In the genomic region with DNA sequence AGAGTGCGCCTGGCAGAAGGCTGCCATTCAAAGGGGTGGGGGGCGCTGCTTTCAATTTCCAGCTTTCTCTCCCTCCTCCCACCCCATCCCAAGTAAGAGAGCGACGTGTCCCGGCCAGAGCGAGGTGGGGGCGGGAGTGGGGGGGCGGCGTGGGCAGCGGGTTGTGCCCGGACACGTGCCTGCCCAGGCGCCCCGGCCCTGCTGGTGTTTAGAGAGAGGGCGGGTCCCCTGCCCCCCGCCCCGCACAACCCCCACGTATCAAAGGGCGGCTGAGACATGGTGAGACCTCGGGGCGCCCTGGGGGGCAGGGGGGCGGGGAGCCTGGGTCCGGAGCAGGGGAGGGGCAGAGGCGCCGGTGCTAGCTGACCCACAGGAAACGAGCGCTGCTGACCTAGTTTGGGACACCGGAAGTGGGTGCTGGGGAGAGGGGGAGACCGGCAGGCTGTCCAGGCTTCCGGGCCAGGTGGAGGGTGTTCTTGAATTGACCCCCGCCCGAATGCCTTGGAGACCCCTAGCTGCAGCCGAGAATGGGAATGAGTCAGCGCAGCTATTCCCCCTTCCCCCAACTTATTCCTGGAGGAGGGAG, we compare ENCODE assay signal across 9 cellular contexts. TPM values are rescaled to one million over a fixed set of nuclear protein-coding genes. Genes with fewer than 3 reads are reported as not detected.
A peak's percentile ranks its signal among the peaks of the same experiment; 100 is the strongest.
DNase-seq lines count a peak whose midpoint lies in the region; ATAC-seq, FAIRE-seq and TF ChIP-seq lines count a peak whose summit lies in the region.
"Had no signal": no experiment of that assay in that cellular context is flagged by ENCODE, and none has a peak within 500 bp of the region (broad histone marks: within the 10 kb centered on the region; RNA-seq: fewer than 3 reads in every experiment).

No MANE protein-coding gene starts in this region.

- H3K4me3 ChIP-seq in NT2/D1 (ENCODE audit: insufficient read length, low read depth): peak overlapping the region; percentile 55
- peak overlapping the region; percentile 96 for H3K4me3 ChIP-seq in bronchial epithelial cell (ENCODE audit: low read depth, low read length)
- peak overlapping the region; percentile 81 to 99 (median 81) for H3K4me3 ChIP-seq in keratinocyte (ENCODE audit: control insufficient read depth in 2 of 3, extremely low read depth in 1 of 3, insufficient read depth in 2 of 3, low read depth in 1 of 3, low read length in 3 of 3)
- H3K4me3 ChIP-seq in skin epidermis: peak overlapping the region; percentile 70 to 93 (median 83)

- TF ChIP-seq CTCF in bronchial epithelial cell (IDR thresholded peaks at IDR 0.05; ENCODE audit: insufficient read depth, low read length, severe bottlenecking): no peak
- no peak for TF ChIP-seq CTCF in keratinocyte (optimal IDR thresholded peaks at IDR 0.05 in 1 of 3, IDR thresholded peaks at IDR 0.05 in 1 of 3, conservative IDR thresholded peaks at IDR 0.05 in 1 of 3; ENCODE audit: extremely low read depth in 1 of 3, insufficient read depth in 2 of 3, low read length in 3 of 3)

- H3K9ac ChIP-seq in NT2/D1 (ENCODE audit: insufficient read length, low read depth): peak overlapping the region; percentile 71
- H3K9ac ChIP-seq in keratinocyte (ENCODE audit: control insufficient read depth, extremely low read depth, insufficient read depth, low read length): peak overlapping the region; percentile 89

- no peak for ATAC-seq in GM21619 (IDR thresholded peaks at IDR 0.05; ENCODE audit: unreplicated experiment)

- H3K9me1 ChIP-seq in keratinocyte (ENCODE audit: control insufficient read depth, extremely low read depth, insufficient read depth, low read length): no peaks in the 10 kb centered on the region

- H3K4me1 ChIP-seq in NT2/D1 (ENCODE audit: insufficient read depth, insufficient read length): peaks cover 15% of the 10 kb centered on the region
- H3K4me1 ChIP-seq in keratinocyte (ENCODE audit: control insufficient read depth, extremely low read depth, insufficient read depth, low read length): peaks cover 60% of the 10 kb centered on the region

- H2AFZ ChIP-seq in keratinocyte (ENCODE audit: control insufficient read depth, low read length): no peak overlapping the region

- FAIRE-seq in bronchial epithelial cell (lab: Jason Lieb, UNC): no peak
- no peak for FAIRE-seq in keratinocyte (lab: Jason Lieb, UNC)
- FAIRE-seq: frontal cortex had no signal

- H3K79me2 ChIP-seq in keratinocyte (ENCODE audit: control insufficient read depth, insufficient read depth, low read length): peaks cover 58% of the 10 kb centered on the region

- peak overlapping the region; percentile 92 for H3K4me2 ChIP-seq in keratinocyte (ENCODE audit: control insufficient read depth, extremely low read depth, insufficient read depth, low read depth, low read length)

- DNase-seq in NCI-H2171 treated with DMSO at 0.1 percent for 48 hours (lab: John Stamatoyannopoulos, UW) (peak; percentile 38), NCI-H2171 (lab: John Stamatoyannopoulos, UW) (no peak), NT2/D1 (ENCODE audit: low read depth, low spot score) (no peak), bronchial epithelial cell (ENCODE audit: low read depth) (no peak), keratinocyte (ENCODE audit: low read depth, low spot score) (no peak)
- no peak for DNase-seq in stimulated activated CD4-positive, alpha-beta T cell treated with anti-CD3 and anti-CD28 coated beads, Interleukin-15, amount 100 ng/mL, for 24 hours

- peak overlapping the region; percentile 81 for H3K27ac ChIP-seq in keratinocyte (ENCODE audit: control insufficient read depth, insufficient read depth, low read length)
- H3K27ac ChIP-seq in skin epidermis: peak overlapping the region; percentile 87 to 99 (median 96)

- dilution Hi-C loops in keratinocyte (cut with MboI; ENCODE audit: extremely low pct_ligation_motif_present, low sequenced_read_pairs): no loop called here

- H3K36me3 ChIP-seq in NT2/D1 (ENCODE audit: insufficient read depth, insufficient read length, low read length): no peaks in the 10 kb centered on the region
- H3K36me3 ChIP-seq in bronchial epithelial cell (ENCODE audit: control insufficient read depth, insufficient read depth, low read length): peaks cover 25% of the 10 kb centered on the region
- peaks cover 1 to 15% of the 10 kb centered on the region in 2 experiments for H3K36me3 ChIP-seq in keratinocyte (ENCODE audit: control insufficient read depth in 2 of 2, extremely low read depth in 1 of 2, insufficient read depth in 2 of 2, low read length in 2 of 2)

- H3K9me3 ChIP-seq in NT2/D1 (ENCODE audit: insufficient read depth, low read length) (no peaks in the 10 kb centered on the region), keratinocyte (ENCODE audit: control insufficient read depth, low read depth, low read length) (no peaks in the 10 kb centered on the region)

- H4K20me1 ChIP-seq in keratinocyte (ENCODE audit: control insufficient read depth, extremely low read depth, insufficient read depth, low read length): no peaks in the 10 kb centered on the region

- H3K27me3 ChIP-seq in NT2/D1 (ENCODE audit: insufficient read depth, insufficient read length): no peaks in the 10 kb centered on the region
- H3K27me3 ChIP-seq in bronchial epithelial cell (ENCODE audit: control insufficient read depth, insufficient read depth, low read length): no peaks in the 10 kb centered on the region
- H3K27me3 ChIP-seq in keratinocyte (ENCODE audit: control insufficient read depth, extremely low read depth, insufficient read depth, low read length): no peaks in the 10 kb centered on the region

RNA-seq across cellular contexts. Expression of a gene that starts 1.3 kb away (rescaled TPM):
- total RNA-seq in bronchial epithelial cell: 46.1 and 112 TPM in 2 replicates
- polyA plus RNA-seq in keratinocyte: 15.3 to 51.8 TPM (median 20.9 TPM) in 3 replicates
- polyA plus RNA-seq in keratinocyte (2011; ENCODE audit: low read depth): 13.9 TPM
- polyA plus RNA-seq in keratinocyte (2011; cell fraction: cytosol; rRNA removed): 15.2 and 26.3 TPM in 2 replicates
- polyA plus RNA-seq in keratinocyte (2011; cell fraction: nucleus; rRNA removed): 54.4 and 57.6 TPM in 2 replicates
- 21.0 and 51.7 TPM in 2 replicates for polyA plus RNA-seq in keratinocyte (2012; ENCODE audit: low replicate concordance)
- 21.3 to 40.8 TPM (median 37.0 TPM) in 3 replicates for polyA minus RNA-seq in keratinocyte
- polyA minus RNA-seq in keratinocyte (2011; cell fraction: cytosol; rRNA and poly(A)+ RNA removed): 72.1 TPM
- 40.6 and 48.0 TPM in 2 replicates for polyA minus RNA-seq in keratinocyte (2011; cell fraction: nucleus; rRNA and poly(A)+ RNA removed)

RNA-seq across cellular contexts. Expression of a gene that starts 10.5 kb away (rescaled TPM):
- 0.51 TPM in 1 of 2 replicates, not detected in the other for total RNA-seq in bronchial epithelial cell
- polyA plus RNA-seq in keratinocyte: not detected in 3 replicates
- not detected for polyA plus RNA-seq in keratinocyte (2011; ENCODE audit: low read depth)
- not detected in 2 replicates for polyA plus RNA-seq in keratinocyte (2011; cell fraction: cytosol; rRNA removed)
- 0.51 TPM in 1 of 2 replicates, not detected in the other for polyA plus RNA-seq in keratinocyte (2011; cell fraction: nucleus; rRNA removed)
- not detected in 2 replicates for polyA plus RNA-seq in keratinocyte (2012; ENCODE audit: low replicate concordance)
- 1.2 to 1.5 TPM in 2 of 3 replicates, not detected in the other for polyA minus RNA-seq in keratinocyte
- not detected for polyA minus RNA-seq in keratinocyte (2011; cell fraction: cytosol; rRNA and poly(A)+ RNA removed)
- polyA minus RNA-seq in keratinocyte (2011; cell fraction: nucleus; rRNA and poly(A)+ RNA removed): not detected in 2 replicates

RNA-seq across cellular contexts. Expression of a gene that starts 20.7 kb away (rescaled TPM):
- total RNA-seq in bronchial epithelial cell: 40.8 and 49.3 TPM in 2 replicates
- polyA plus RNA-seq in keratinocyte: 44.7 to 101 TPM (median 51.4 TPM) in 3 replicates
- polyA plus RNA-seq in keratinocyte (2011; ENCODE audit: low read depth): 39.1 TPM
- 46.5 and 61.9 TPM in 2 replicates for polyA plus RNA-seq in keratinocyte (2011; cell fraction: cytosol; rRNA removed)
- 99.8 and 124 TPM in 2 replicates for polyA plus RNA-seq in keratinocyte (2011; cell fraction: nucleus; rRNA removed)
- polyA plus RNA-seq in keratinocyte (2012; ENCODE audit: low replicate concordance): 54.2 and 66.7 TPM in 2 replicates
- 68.7 to 133 TPM (median 68.8 TPM) in 3 replicates for polyA minus RNA-seq in keratinocyte
- 74.1 TPM for polyA minus RNA-seq in keratinocyte (2011; cell fraction: cytosol; rRNA and poly(A)+ RNA removed)
- polyA minus RNA-seq in keratinocyte (2011; cell fraction: nucleus; rRNA and poly(A)+ RNA removed): 39.9 and 40.5 TPM in 2 replicates

RNA-seq across cellular contexts. Expression of a gene that starts 29.4 kb away (rescaled TPM):
- total RNA-seq in bronchial epithelial cell: 56.3 and 76.9 TPM in 2 replicates
- polyA plus RNA-seq in keratinocyte: 133 to 300 TPM (median 217 TPM) in 3 replicates
- 8.8 TPM for polyA plus RNA-seq in keratinocyte (2011; ENCODE audit: low read depth)
- polyA plus RNA-seq in keratinocyte (2011; cell fraction: cytosol; rRNA removed): 204 and 245 TPM in 2 replicates
- polyA plus RNA-seq in keratinocyte (2011; cell fraction: nucleus; rRNA removed): 66.6 and 66.9 TPM in 2 replicates
- polyA plus RNA-seq in keratinocyte (2012; ENCODE audit: low replicate concordance): 78.8 and 129 TPM in 2 replicates
- polyA minus RNA-seq in keratinocyte: 75.8 to 128 TPM (median 83.8 TPM) in 3 replicates
- 44.7 TPM for polyA minus RNA-seq in keratinocyte (2011; cell fraction: cytosol; rRNA and poly(A)+ RNA removed)
- 10.4 and 19.9 TPM in 2 replicates for polyA minus RNA-seq in keratinocyte (2011; cell fraction: nucleus; rRNA and poly(A)+ RNA removed)

RNA-seq across cellular contexts. Expression of a gene that starts 29.7 kb away (rescaled TPM):
- total RNA-seq in bronchial epithelial cell: under 0.01 and 0.13 TPM in 2 replicates
- polyA plus RNA-seq in keratinocyte: 0.11 to 0.46 TPM (median 0.14 TPM) in 3 replicates
- polyA plus RNA-seq in keratinocyte (2011; ENCODE audit: low read depth): 0.20 TPM
- 0.06 TPM in 1 of 2 replicates, not detected in the other for polyA plus RNA-seq in keratinocyte (2011; cell fraction: cytosol; rRNA removed)
- 1.0 and 1.1 TPM in 2 replicates for polyA plus RNA-seq in keratinocyte (2011; cell fraction: nucleus; rRNA removed)
- 0.13 and 1.3 TPM in 2 replicates for polyA plus RNA-seq in keratinocyte (2012; ENCODE audit: low replicate concordance)
- polyA minus RNA-seq in keratinocyte: 0.16 TPM in 1 of 3 replicates, not detected in the others
- polyA minus RNA-seq in keratinocyte (2011; cell fraction: cytosol; rRNA and poly(A)+ RNA removed): not detected
- polyA minus RNA-seq in keratinocyte (2011; cell fraction: nucleus; rRNA and poly(A)+ RNA removed): not detected in 2 replicates
